In the genomic region with DNA sequence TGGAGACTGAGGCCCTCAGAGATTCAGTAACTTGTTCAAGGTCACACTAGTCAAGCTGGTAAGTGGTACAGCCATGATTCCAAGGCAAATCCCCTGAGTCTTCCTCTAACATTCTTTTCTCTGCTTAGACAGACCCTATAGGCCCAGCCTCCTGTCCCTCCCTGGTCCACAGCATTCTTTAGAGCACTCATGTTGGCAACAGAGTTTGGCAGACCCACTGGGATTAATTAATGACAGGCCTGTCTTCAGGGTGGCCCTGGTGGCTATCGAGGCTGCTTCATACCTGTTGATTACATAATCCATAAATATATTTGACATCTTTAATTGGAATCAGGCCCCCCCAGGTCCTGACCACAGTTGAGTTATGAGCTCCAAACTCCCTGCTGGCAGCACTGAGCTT, we compare ENCODE assay signal across 25 cellular contexts.
"Had no signal": no experiment of that assay in that cellular context is flagged by ENCODE, and none has a peak within 500 bp of the region (broad histone marks: within the 10 kb centered on the region; RNA-seq: fewer than 3 reads in every experiment).

No MANE protein-coding gene starts in this region.

- H3K27me3 ChIP-seq: colonic mucosa, gastrocnemius medialis, hepatocyte, right lobe of liver had no signal

- H3K27ac ChIP-seq: colonic mucosa, dorsolateral prefrontal cortex, gastrocnemius medialis, right lobe of liver had no signal

- H3K4me2 ChIP-seq: hepatocyte had no signal

- H3K4me3 ChIP-seq: colonic mucosa, dorsolateral prefrontal cortex, gastrocnemius medialis, hepatocyte, right lobe of liver had no signal

- H3K36me3 ChIP-seq: colonic mucosa, gastrocnemius medialis, right lobe of liver had no signal

- H3K27ac Mint-ChIP-seq: activated CD4-positive, alpha-beta T cell treated with anti-CD3 and anti-CD28 coated beads for 36 hours; activated naive CD4-positive, alpha-beta T cell treated with anti-CD3 and anti-CD28 coated beads, Interleukin-2, amount 50 U/mL, for 72 hours; mesothelial cell of epicardium; naive thymus-derived CD4-positive, alpha-beta T cell; stimulated activated memory B cell treated with anti-CD40 and anti-IgM and Interleukin-4, amounts not matched to agents 10 μg/mL and 1 μg/mL and 100 μg/mL, for 72 hours; stimulated activated naive CD8-positive, alpha-beta T cell treated with anti-CD3 and anti-CD28 coated beads, Interleukin-15, amount 100 ng/mL, for 72 hours had no signal

- ATAC-seq: activated CD4-positive, alpha-beta T cell treated with anti-CD3 and anti-CD28 coated beads for 36 hours; activated naive CD4-positive, alpha-beta T cell treated with anti-CD3 and anti-CD28 coated beads, Interleukin-2, amount 50 U/mL, for 72 hours; gastrocnemius medialis; left colon; naive thymus-derived CD4-positive, alpha-beta T cell; stimulated activated memory B cell treated with anti-CD40 and anti-IgM and Interleukin-4, amounts not matched to agents 10 μg/mL and 1 μg/mL and 100 μg/mL, for 72 hours had no signal

- DNase-seq: activated CD4-positive, alpha-beta T cell treated with anti-CD3 and anti-CD28 coated beads for 36 hours; activated CD4-positive, alpha-beta T cell treated with anti-CD3 and anti-CD28 coated beads, Interleukin-2, amount 50 U/mL, for 4 hours; activated CD4-positive, CD25-positive, alpha-beta regulatory T cell; activated T-cell treated with anti-CD3 and anti-CD28 coated beads for 4 hours; anterior cingulate cortex; cerebellar nuclear complex; colonic mucosa; effector memory CD4-positive, alpha-beta T cell; gastrocnemius medialis; glutamatergic neuron; islet precursor cell; left colon; mammary epithelial cell; naive thymus-derived CD4-positive, alpha-beta T cell; right lobe of liver; stimulated activated CD4-positive, alpha-beta T cell treated with anti-CD3 and anti-CD28 coated beads, Interleukin-1b, Interleukin-23, amount 100 ng/mL, for 48 hours; stimulated activated CD4-positive, alpha-beta T cell treated with anti-CD3 and anti-CD28 coated beads, Interleukin-4, amount 100 ng/mL, for 4 hours; stimulated activated CD8-positive, alpha-beta memory T cell treated with anti-CD3 and anti-CD28 coated beads, Interleukin-4, amount 100 ng/mL, for 48 hours; stimulated activated naive CD8-positive, alpha-beta T cell treated with anti-CD3 and anti-CD28 coated beads, Interleukin-15, amount 100 ng/mL, for 72 hours; substantia nigra had no signal

- H3K4me3 Mint-ChIP-seq: activated CD4-positive, alpha-beta T cell treated with anti-CD3 and anti-CD28 coated beads for 36 hours; mesothelial cell of epicardium; naive thymus-derived CD4-positive, alpha-beta T cell; stimulated activated memory B cell treated with anti-CD40 and anti-IgM and Interleukin-4, amounts not matched to agents 10 μg/mL and 1 μg/mL and 100 μg/mL, for 72 hours; stimulated activated naive CD8-positive, alpha-beta T cell treated with anti-CD3 and anti-CD28 coated beads, Interleukin-15, amount 100 ng/mL, for 72 hours had no signal

- H3K36me3 Mint-ChIP-seq: activated naive CD4-positive, alpha-beta T cell treated with anti-CD3 and anti-CD28 coated beads, Interleukin-2, amount 50 U/mL, for 72 hours; naive thymus-derived CD4-positive, alpha-beta T cell; stimulated activated memory B cell treated with anti-CD40 and anti-IgM and Interleukin-4, amounts not matched to agents 10 μg/mL and 1 μg/mL and 100 μg/mL, for 72 hours had no signal

- H3K4me1 Mint-ChIP-seq: activated CD4-positive, alpha-beta T cell treated with anti-CD3 and anti-CD28 coated beads for 36 hours; naive thymus-derived CD4-positive, alpha-beta T cell; stimulated activated memory B cell treated with anti-CD40 and anti-IgM and Interleukin-4, amounts not matched to agents 10 μg/mL and 1 μg/mL and 100 μg/mL, for 72 hours; stimulated activated naive CD8-positive, alpha-beta T cell treated with anti-CD3 and anti-CD28 coated beads, Interleukin-15, amount 100 ng/mL, for 72 hours had no signal

- H3K79me2 ChIP-seq: hepatocyte had no signal

- H2AFZ ChIP-seq: hepatocyte had no signal

- H3K4me1 ChIP-seq: gastrocnemius medialis had no signal

- H3K9me3 ChIP-seq: colonic mucosa, gastrocnemius medialis, right lobe of liver had no signal
